Comparison of ENCODE assay signal across 18 cellular contexts in the genomic region with DNA sequence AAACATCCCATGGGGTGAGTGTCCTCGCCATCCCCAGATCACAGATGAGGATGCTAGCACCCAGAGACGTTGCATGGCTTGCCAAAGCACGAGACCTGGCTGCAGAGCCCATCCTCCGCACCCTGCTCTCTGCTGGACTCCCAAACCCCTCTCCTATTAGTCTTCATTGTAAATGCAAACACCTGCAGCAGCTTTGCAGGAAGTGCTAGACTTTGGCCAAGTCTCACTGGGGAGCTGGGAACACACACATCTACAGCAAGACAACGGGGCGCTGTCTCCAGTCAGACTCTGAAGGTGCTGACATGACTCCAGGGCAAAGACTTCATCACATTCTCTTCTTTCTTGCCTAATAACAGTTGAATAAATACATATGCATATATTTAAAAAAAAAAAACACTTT. TPM values are rescaled to one million over a fixed set of nuclear protein-coding genes. Genes with fewer than 3 reads are reported as not detected.
DNase-seq lines count a peak whose midpoint lies in the region; ATAC-seq and TF ChIP-seq lines count a peak whose summit lies in the region.
"Had no signal": no experiment of that assay in that cellular context is flagged by ENCODE, and none has a peak within 500 bp of the region (broad histone marks: within the 10 kb centered on the region; RNA-seq: fewer than 3 reads in every experiment).

No MANE protein-coding gene starts in this region.

- H3K4me2 ChIP-seq in BLaER1 = peak overlapping the region; percentile 98

- ATAC-seq in activated B cell treated with CpG ODN at 0.5 μM for 24 hours (ENCODE audit: low read depth) (no peak), memory B cell (ENCODE audit: low read depth) (no peak), HG03521 (IDR thresholded peaks at IDR 0.05; ENCODE audit: unreplicated experiment) (no peak), GM21381 (IDR thresholded peaks at IDR 0.05; ENCODE audit: unreplicated experiment) (no peak)
- ATAC-seq: Panc1; right cardiac atrium; stimulated activated naive CD8-positive, alpha-beta T cell treated with anti-CD3 and anti-CD28 coated beads, Interleukin-15, amount 100 ng/mL, for 72 hours had no signal

- TF ChIP-seq CTCF in CD14-positive monocyte (IDR thresholded peaks at IDR 0.05) (no peak), activated B cell treated with CpG ODN at 0.5 μM for 24 hours (IDR thresholded peaks at IDR 0.05) (no peak), GM20000 (IDR thresholded peaks at IDR 0.05; ENCODE audit: extremely low read depth, missing control alignments) (no peak)

- POLR2A ChIA-PET in activated B cell treated with CpG ODN at 0.5 μM for 24 hours (lab: Charles Lee) = interaction anchor here (5.0 to 9.0 kb wide), 5 partner anchors 10 to 43 kb away, joined by 65 to 396 read pairs (median 72); partner anchors contain the start of gene CYTH1

- H3K36me3 Mint-ChIP-seq in CD14-positive monocyte (peaks cover 25 to 30% of the 10 kb centered on the region in 2 donors), activated B cell treated with CpG ODN at 0.5 μM for 24 hours (ENCODE audit: low read depth) (peaks cover 26% of the 10 kb centered on the region), memory B cell (peaks cover 2% of the 10 kb centered on the region)

- no peaks in the 10 kb centered on the region for H3K9me3 ChIP-seq in BLaER1
- H3K9me3 ChIP-seq: esophagus squamous epithelium had no signal

- H3K9me3 Mint-ChIP-seq in CD14-positive monocyte (no peaks in the 10 kb centered on the region), activated B cell treated with CpG ODN at 0.5 μM for 24 hours (no peaks in the 10 kb centered on the region), memory B cell (no peaks in the 10 kb centered on the region)
- H3K9me3 Mint-ChIP-seq: stimulated activated naive CD8-positive, alpha-beta T cell treated with anti-CD3 and anti-CD28 coated beads, Interleukin-15, amount 100 ng/mL, for 72 hours had no signal

- DNase-seq in CD14-positive monocyte (ENCODE audit: low spot score) (no peak), activated B cell treated with CpG ODN at 0.5 μM for 24 hours (no peak), memory B cell (ENCODE audit: low spot score in 2 of 2) (no peak), GM20000 (ENCODE audit: low spot score) (no peak), DMS114 treated with DMSO at 0.1 percent for 48 hours (lab: John Stamatoyannopoulos, UW; ENCODE audit: unreplicated experiment) (no peak)
- DNase-seq: activated CD4-positive, alpha-beta T cell treated with anti-CD3 and anti-CD28 coated beads, Interleukin-2, amount 50 U/mL, for 48 hours; esophagus squamous epithelium; GOT3; hippocampal formation; IMR-90; NCI-H1105; right cardiac atrium; stimulated activated naive CD8-positive, alpha-beta T cell treated with anti-CD3 and anti-CD28 coated beads, Interleukin-15, amount 100 ng/mL, for 72 hours had no signal

- H3K27ac ChIP-seq in BLaER1 = peak overlapping the region; percentile 72
- H3K27ac ChIP-seq: coronary artery had no signal

- H4K20me1 ChIP-seq in BLaER1 = peaks cover 7% of the 10 kb centered on the region; the same call in 1 of the 2 replicates

- H3K4me1 ChIP-seq in BLaER1 = peaks cover 94% of the 10 kb centered on the region

- H3K4me3 Mint-ChIP-seq in CD14-positive monocyte = no peak overlapping the region
- H3K4me3 Mint-ChIP-seq in activated B cell treated with CpG ODN at 0.5 μM for 24 hours = peak overlapping the region; percentile 48
- peak overlapping the region; percentile 39 for H3K4me3 Mint-ChIP-seq in memory B cell

- peak overlapping the region; percentile 53; the same call in 1 of the 2 replicates for H3K9ac ChIP-seq in BLaER1

- H3K4me3 ChIP-seq in BLaER1 = no peak overlapping the region
- H3K4me3 ChIP-seq: coronary artery, esophagus squamous epithelium had no signal

- no peaks in the 10 kb centered on the region for H3K27me3 ChIP-seq in BLaER1
- H3K27me3 ChIP-seq: esophagus squamous epithelium had no signal

- H3K27me3 Mint-ChIP-seq in CD14-positive monocyte (ENCODE audit: low read depth in 3 of 3) = peaks cover 0 to 3% (median 0%) of the 10 kb centered on the region in 3 donors
- H3K27me3 Mint-ChIP-seq in activated B cell treated with CpG ODN at 0.5 μM for 24 hours = no peaks in the 10 kb centered on the region
- no peaks in the 10 kb centered on the region for H3K27me3 Mint-ChIP-seq in memory B cell
- H3K27me3 Mint-ChIP-seq: stimulated activated naive CD8-positive, alpha-beta T cell treated with anti-CD3 and anti-CD28 coated beads, Interleukin-15, amount 100 ng/mL, for 72 hours had no signal

- H3K4me1 Mint-ChIP-seq in CD14-positive monocyte (peaks cover 88% of the 10 kb centered on the region), activated B cell treated with CpG ODN at 0.5 μM for 24 hours (peaks cover 80% of the 10 kb centered on the region), memory B cell (peaks cover 65% of the 10 kb centered on the region)

- CTCF ChIA-PET in activated B cell treated with CpG ODN at 0.5 μM for 24 hours (lab: Charles Lee) = interaction anchor here (6.1 kb wide), 1 partner anchor 27 kb away, joined by 52 read pairs; no protein-coding TSS in a partner anchor

- H3K36me3 ChIP-seq in BLaER1 = no peaks in the 10 kb centered on the region

- H3K27ac Mint-ChIP-seq in CD14-positive monocyte (peak overlapping the region; percentile 54 to 97 (median 96)), activated B cell treated with CpG ODN at 0.5 μM for 24 hours (peak overlapping the region; percentile 90), memory B cell (peak overlapping the region; percentile 92)

- intact Hi-C loops in CD14-positive monocyte (cut with micrococcal nuclease) = loop anchor here in 1 of 2 donors (5.0 kb wide), 1 partner anchor 44 kb away; the partner anchor contains the start of gene CYTH1
- intact Hi-C loops in activated B cell treated with CpG ODN at 0.5 μM for 24 hours (cut with micrococcal nuclease) = no loop called here

RNA-seq across cellular contexts. Expression of gene CYTH1, which starts 43.8 kb away (rescaled TPM):
- polyA plus RNA-seq in CD14-positive monocyte = 10 to 100 TPM; 68.6 to 80.9 TPM
- total RNA-seq in activated B cell treated with CpG ODN at 0.5 μM for 24 hours = 368 and 391 TPM in 2 replicates

Comparison
In these comparisons a context has a peak if more than half of its experiments do, and no peak if none do; other contexts are left out.
1. H3K4me3 Mint-ChIP-seq: peak in activated B cell treated with CpG ODN at 0.5 μM for 24 hours (single experiment) and memory B cell (single experiment); none in CD14-positive monocyte (0 of 2).
2. Peak in every context shown above with its lines, with median percentiles within 50 percentile points of each other: H3K27ac Mint-ChIP-seq.